Comparison of ENCODE assay signal across 25 cellular contexts in the genomic region with DNA sequence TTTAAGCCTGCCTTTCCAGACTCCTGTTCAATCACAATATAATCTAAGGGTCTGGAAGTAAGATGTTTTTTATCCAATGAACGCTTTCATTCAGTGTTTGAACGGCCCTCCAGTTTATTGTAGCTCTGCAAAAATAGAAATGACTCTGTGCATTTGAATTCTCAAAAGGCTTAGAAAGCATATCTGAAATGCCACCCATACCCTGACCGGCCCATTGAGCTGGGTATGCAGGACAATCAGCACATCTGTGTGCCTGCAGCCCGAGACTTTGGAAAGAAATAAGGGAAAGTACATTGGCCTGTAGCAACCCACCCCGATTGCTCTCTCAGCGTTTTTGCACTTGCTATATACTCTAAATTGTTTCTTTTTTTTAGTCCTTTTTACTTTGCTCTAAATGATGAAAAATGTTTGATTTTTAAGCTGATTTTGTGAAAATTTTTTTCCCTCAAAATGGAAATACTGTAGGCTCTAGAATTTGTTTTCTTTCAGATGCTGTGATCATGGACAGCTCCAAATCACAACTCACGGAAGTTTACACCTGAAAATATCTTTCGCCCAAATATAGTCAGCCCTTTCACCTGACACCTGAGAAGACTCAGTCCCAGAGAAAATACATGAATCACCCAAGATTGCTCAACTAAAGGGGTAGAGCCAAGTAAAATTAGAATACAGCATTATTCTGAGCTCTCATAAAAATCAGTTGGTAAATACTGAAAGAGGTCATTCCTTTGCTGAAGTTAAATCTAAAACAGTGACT.
DNase-seq lines count a peak whose midpoint lies in the region; ATAC-seq and TF ChIP-seq lines count a peak whose summit lies in the region.
"Had no signal": no experiment of that assay in that cellular context is flagged by ENCODE, and none has a peak within 500 bp of the region (broad histone marks: within the 10 kb centered on the region; RNA-seq: fewer than 3 reads in every experiment).

No MANE protein-coding gene starts in this region.

- CTCF ChIA-PET in MCF 10A (lab: Yijun Ruan, JAX) = interaction anchor here (0.6 to 2.3 kb wide), 3 partner anchors 15 to 267 kb away, joined by 4 to 10 read pairs (median 6); no protein-coding TSS in a partner anchor

- TF ChIP-seq RAD21 in Ishikawa (IDR thresholded peaks at IDR 0.05; ENCODE audit: low read depth) = no peak

- no peak overlapping the region for H3K27ac ChIP-seq in left lung
- H3K27ac ChIP-seq: A549, cardiac muscle cell had no signal

- H3K36me3 Mint-ChIP-seq in MCF 10A (ENCODE audit: insufficient read depth, unreplicated experiment) (peaks cover 4% of the 10 kb centered on the region), nephron progenitor cell (ENCODE audit: low read depth) (no peaks in the 10 kb centered on the region)
- H3K36me3 Mint-ChIP-seq: stimulated activated effector memory CD8-positive, alpha-beta T cell treated with anti-CD3 and anti-CD28 coated beads, Interleukin-12 subunit alpha, Interleukin-12 subunit beta, amount 100 ng/mL, for 72 hours had no signal

- no peak overlapping the region for H3K4me3 Mint-ChIP-seq in MCF 10A (ENCODE audit: unreplicated experiment)
- H3K4me3 Mint-ChIP-seq in nephron progenitor cell = no peak overlapping the region
- H3K4me3 Mint-ChIP-seq: activated T-helper 1 cell treated with anti-CD3 and anti-CD28 coated beads, Interleukin-12 subunit alpha, Interleukin-12 subunit beta, Interleukin-2, Interleukin-4 antibody, amounts not matched to agents 30 ng/mL and 10 ng/mL and 1 ng/mL, durations not matched to agents 14 hours and 24 hours and 36 hours; B cell; dendritic cell treated with granulocyte-macrophage colony-stimulating factor and Interleukin-4, amounts not matched to agents 40 ng/mL and 50 ng/mL, for 4 days; memory B cell; stimulated activated effector memory CD8-positive, alpha-beta T cell treated with anti-CD3 and anti-CD28 coated beads, Interleukin-12 subunit alpha, Interleukin-12 subunit beta, amount 100 ng/mL, for 72 hours had no signal

- H3K27me3 Mint-ChIP-seq in MCF 10A (ENCODE audit: insufficient read depth, unreplicated experiment) (no peaks in the 10 kb centered on the region), nephron progenitor cell (ENCODE audit: low read depth, poor library complexity) (peaks cover 4% of the 10 kb centered on the region)
- H3K27me3 Mint-ChIP-seq: B cell; dendritic cell treated with granulocyte-macrophage colony-stimulating factor and Interleukin-4, amounts not matched to agents 40 ng/mL and 50 ng/mL, for 4 days; memory B cell had no signal

- intact Hi-C loops in MCF 10A (cut with micrococcal nuclease) = no loop called here
- intact Hi-C loops in left lung (cut with DNase I) = no loop called here

- H3K9me3 Mint-ChIP-seq in MCF 10A (ENCODE audit: unreplicated experiment) (no peaks in the 10 kb centered on the region), nephron progenitor cell (no peaks in the 10 kb centered on the region)
- H3K9me3 Mint-ChIP-seq: activated T-helper 1 cell treated with anti-CD3 and anti-CD28 coated beads, Interleukin-12 subunit alpha, Interleukin-12 subunit beta, Interleukin-2, Interleukin-4 antibody, amounts not matched to agents 30 ng/mL and 10 ng/mL and 1 ng/mL, durations not matched to agents 14 hours and 24 hours and 36 hours; dendritic cell treated with granulocyte-macrophage colony-stimulating factor and Interleukin-4, amounts not matched to agents 40 ng/mL and 50 ng/mL, for 4 days; memory B cell; stimulated activated effector memory CD8-positive, alpha-beta T cell treated with anti-CD3 and anti-CD28 coated beads, Interleukin-12 subunit alpha, Interleukin-12 subunit beta, amount 100 ng/mL, for 72 hours had no signal

- TF ChIP-seq CTCF in MCF 10A (IDR thresholded peaks at IDR 0.05; ENCODE audit: unreplicated experiment) (no peak), left lung (IDR thresholded peaks at IDR 0.05) (no peak), nephron progenitor cell (IDR thresholded peaks at IDR 0.05) (no peak)

- H3K27ac Mint-ChIP-seq in MCF 10A (ENCODE audit: low read depth, unreplicated experiment) = no peak overlapping the region
- no peak overlapping the region for H3K27ac Mint-ChIP-seq in nephron progenitor cell
- H3K27ac Mint-ChIP-seq: activated T-helper 1 cell treated with anti-CD3 and anti-CD28 coated beads, Interleukin-12 subunit alpha, Interleukin-12 subunit beta, Interleukin-2, Interleukin-4 antibody, amounts not matched to agents 30 ng/mL and 10 ng/mL and 1 ng/mL, durations not matched to agents 14 hours and 24 hours and 36 hours; B cell; dendritic cell treated with granulocyte-macrophage colony-stimulating factor and Interleukin-4, amounts not matched to agents 40 ng/mL and 50 ng/mL, for 4 days; memory B cell; stimulated activated effector memory CD8-positive, alpha-beta T cell treated with anti-CD3 and anti-CD28 coated beads, Interleukin-12 subunit alpha, Interleukin-12 subunit beta, amount 100 ng/mL, for 72 hours had no signal

- ATAC-seq in left lung = peak; percentile 24
- ATAC-seq in GM21717 (IDR thresholded peaks at IDR 0.05; ENCODE audit: unreplicated experiment) = no peak
- ATAC-seq: A549; stimulated activated effector memory CD8-positive, alpha-beta T cell treated with anti-CD3 and anti-CD28 coated beads, Interleukin-12 subunit alpha, Interleukin-12 subunit beta, amount 100 ng/mL, for 72 hours had no signal

- H3K4me1 Mint-ChIP-seq in MCF 10A (ENCODE audit: insufficient read depth, unreplicated experiment) = peaks cover 11% of the 10 kb centered on the region
- peaks cover 22% of the 10 kb centered on the region for H3K4me1 Mint-ChIP-seq in nephron progenitor cell
- H3K4me1 Mint-ChIP-seq: B cell, memory B cell had no signal

- DNase-seq in DMS114 treated with DMSO at 0.1 percent for 48 hours (lab: John Stamatoyannopoulos, UW; ENCODE audit: unreplicated experiment) = peak; percentile 8
- DNase-seq in MCF 10A (ENCODE audit: unreplicated experiment) = peak; percentile 71
- DNase-seq in left lung = no peak
- DNase-seq in DMS 273 (lab: John Stamatoyannopoulos, UW; ENCODE audit: unreplicated experiment) = no peak
- no peak for DNase-seq in cortex of kidney (lab: John Stamatoyannopoulos, UW)
- DNase-seq in nephron progenitor cell = no peak
- DNase-seq: activated CD4-positive, alpha-beta T cell treated with anti-CD3 and anti-CD28 coated beads, Interleukin-2, amount 50 U/mL, for 1 hour; activated naive CD4-positive, alpha-beta T cell treated with anti-CD3 and anti-CD28 coated beads, Interleukin-2, amount 50 U/mL, for 16 hours; DND-41; KBM-7; NCI-H1436; NCI-H2171 treated with DMSO at 0.1 percent for 48 hours; NCI-H526 treated with DMSO at 0.1 percent for 48 hours; retina; substantia nigra; T1000 had no signal

- no peaks in the 10 kb centered on the region for H3K27me3 ChIP-seq in left lung
- H3K27me3 ChIP-seq: cardiac muscle cell had no signal

- no peaks in the 10 kb centered on the region for H3K4me1 ChIP-seq in left lung
- H3K4me1 ChIP-seq: A549 had no signal

- no peaks in the 10 kb centered on the region for H3K9me3 ChIP-seq in left lung
- H3K9me3 ChIP-seq: A549 had no signal

- no peak for TF ChIP-seq EP300 in Ishikawa (IDR thresholded peaks at IDR 0.05; ENCODE audit: borderline replicate concordance)

- H3K36me3 ChIP-seq in left lung = no peaks in the 10 kb centered on the region
- H3K36me3 ChIP-seq: cardiac muscle cell had no signal

- no TSS peak for BruUV-seq in MCF 10A (replicated peaks; lab: Mats Ljungman, UMichigan)

- POLR2A ChIA-PET in MCF 10A (lab: Yijun Ruan, JAX) = interaction anchor here (1.0 to 2.2 kb wide), 4 partner anchors 13 to 38 kb away, joined by 3 to 8 read pairs (median 5); no protein-coding TSS in a partner anchor

- H3K4me3 ChIP-seq in left lung = no peak overlapping the region
- H3K4me3 ChIP-seq: A549, cardiac muscle cell had no signal

TF ChIP-seq in Ishikawa, 13 proteins besides CTCF, POLR2A, EP300 and RAD21:
- no peak for TF ChIP-seq TEAD4 (IDR thresholded peaks at IDR 0.05)
- TF ChIP-seq, protein P1, sequence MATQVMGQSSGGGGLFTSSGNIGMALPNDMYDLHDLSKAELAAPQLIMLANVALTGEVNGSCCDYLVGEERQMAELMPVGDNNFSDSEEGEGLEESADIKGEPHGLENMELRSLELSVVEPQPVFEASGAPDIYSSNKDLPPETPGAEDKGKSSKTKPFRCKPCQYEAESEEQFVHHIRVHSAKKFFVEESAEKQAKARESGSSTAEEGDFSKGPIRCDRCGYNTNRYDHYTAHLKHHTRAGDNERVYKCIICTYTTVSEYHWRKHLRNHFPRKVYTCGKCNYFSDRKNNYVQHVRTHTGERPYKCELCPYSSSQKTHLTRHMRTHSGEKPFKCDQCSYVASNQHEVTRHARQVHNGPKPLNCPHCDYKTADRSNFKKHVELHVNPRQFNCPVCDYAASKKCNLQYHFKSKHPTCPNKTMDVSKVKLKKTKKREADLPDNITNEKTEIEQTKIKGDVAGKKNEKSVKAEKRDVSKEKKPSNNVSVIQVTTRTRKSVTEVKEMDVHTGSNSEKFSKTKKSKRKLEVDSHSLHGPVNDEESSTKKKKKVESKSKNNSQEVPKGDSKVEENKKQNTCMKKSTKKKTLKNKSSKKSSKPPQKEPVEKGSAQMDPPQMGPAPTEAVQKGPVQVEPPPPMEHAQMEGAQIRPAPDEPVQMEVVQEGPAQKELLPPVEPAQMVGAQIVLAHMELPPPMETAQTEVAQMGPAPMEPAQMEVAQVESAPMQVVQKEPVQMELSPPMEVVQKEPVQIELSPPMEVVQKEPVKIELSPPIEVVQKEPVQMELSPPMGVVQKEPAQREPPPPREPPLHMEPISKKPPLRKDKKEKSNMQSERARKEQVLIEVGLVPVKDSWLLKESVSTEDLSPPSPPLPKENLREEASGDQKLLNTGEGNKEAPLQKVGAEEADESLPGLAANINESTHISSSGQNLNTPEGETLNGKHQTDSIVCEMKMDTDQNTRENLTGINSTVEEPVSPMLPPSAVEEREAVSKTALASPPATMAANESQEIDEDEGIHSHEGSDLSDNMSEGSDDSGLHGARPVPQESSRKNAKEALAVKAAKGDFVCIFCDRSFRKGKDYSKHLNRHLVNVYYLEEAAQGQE (IDR thresholded peaks at IDR 0.05; ENCODE audit: low read depth) = peak; percentile 71
- TF ChIP-seq CEBPB (IDR thresholded peaks at IDR 0.05) = peak; percentile 98

Comparison
In these comparisons a context has a peak if more than half of its experiments do, and no peak if none do; other contexts are left out.
1. DNase-seq: peak in DMS114 treated with DMSO at 0.1 percent for 48 hours (single experiment) and MCF 10A (single experiment); none in left lung (0 of 2), DMS 273 (single experiment), cortex of kidney (single experiment) and nephron progenitor cell (single experiment).